ENCODE assay signal across 8 cellular contexts in genomic region chr1:117120774-117121588, GRCh38. TPM values are rescaled to one million over a fixed set of nuclear protein-coding genes. Genes with fewer than 3 reads are reported as not detected.
DNase-seq lines count a peak whose midpoint lies in the region; ATAC-seq lines count a peak whose summit lies in the region.

No MANE protein-coding gene starts in this region.

- no peaks in the 10 kb centered on the region for H3K36me3 Mint-ChIP-seq in activated T-cell treated with anti-CD3 and anti-CD28 coated beads, Interleukin-2, amount 50 U/mL, for 4 hours (ENCODE audit: insufficient read depth)

- in situ Hi-C loops in G401 (cut with HindIII; ENCODE audit: low sequenced_read_pairs) = no loop called here

- intact Hi-C loops in left cardiac atrium (cut with DNase I) = loop anchor here in 1 of 2 donors (5.0 to 10.0 kb wide), 3 partner anchors 114 to 246 kb away; partner anchors contain the start of gene MAN1A2

- peak; percentile 14 for ATAC-seq in HG03432 (IDR thresholded peaks at IDR 0.05; ENCODE audit: unreplicated experiment)
- no peak for ATAC-seq in activated T-cell treated with anti-CD3 and anti-CD28 coated beads, Interleukin-2, amount 50 U/mL, for 4 hours
- peak; percentile 33 to 60 for ATAC-seq in left cardiac atrium
- ATAC-seq in GM21825 (IDR thresholded peaks at IDR 0.05; ENCODE audit: unreplicated experiment) = no peak

- H3K4me3 Mint-ChIP-seq in activated T-cell treated with anti-CD3 and anti-CD28 coated beads, Interleukin-2, amount 50 U/mL, for 4 hours = peak overlapping the region; percentile 81

- DNase-seq in G401 (ENCODE audit: low spot score) (peak; percentile 8), left cardiac atrium (no peak), retina (peak; percentile 66), NOMO-1 treated with DMSO at 0.1 percent for 48 hours (lab: John Stamatoyannopoulos, UW; ENCODE audit: unreplicated experiment) (no peak)
- no peak for DNase-seq in activated T-cell treated with anti-CD3 and anti-CD28 coated beads, Interleukin-2, amount 50 U/mL, for 4 hours
- no peak for DNase-seq in stimulated activated CD4-positive, alpha-beta T cell treated with anti-CD3 and anti-CD28 coated beads, Interleukin-12 subunit alpha, Interleukin-12 subunit beta, amount 100 ng/mL, for 4 hours

- peaks cover 10% of the 10 kb centered on the region for H3K4me1 Mint-ChIP-seq in activated T-cell treated with anti-CD3 and anti-CD28 coated beads, Interleukin-2, amount 50 U/mL, for 4 hours (ENCODE audit: low read depth)

- H3K9me3 Mint-ChIP-seq in activated T-cell treated with anti-CD3 and anti-CD28 coated beads, Interleukin-2, amount 50 U/mL, for 4 hours = no peaks in the 10 kb centered on the region

- peaks cover 2% of the 10 kb centered on the region for H3K27me3 Mint-ChIP-seq in activated T-cell treated with anti-CD3 and anti-CD28 coated beads, Interleukin-2, amount 50 U/mL, for 4 hours (ENCODE audit: low read depth)

RNA-seq across cellular contexts. Expression of gene TRIM45, which starts 0.6 kb away (rescaled TPM):
- total RNA-seq in G401 (2014; rRNA removed; shearing (Covaris generic)) = 5.2 and 6.0 TPM in 2 replicates
- total RNA-seq in activated T-cell treated with anti-CD3 and anti-CD28 coated beads, Interleukin-2, amount 50 U/mL, for 4 hours = under 1 TPM; 0.15 to 0.33 (median 0.21) TPM
- 10 to 100 TPM in 1 of 2 donors, 1 to 10 TPM in 1; 8.2 to 14.3 TPM for total RNA-seq in left cardiac atrium

Comparison
In these comparisons a context has a peak if more than half of its experiments do, and no peak if none do; other contexts are left out.
1. DNase-seq: peak in G401 (single experiment) and retina (single experiment); none in activated T-cell treated with anti-CD3 and anti-CD28 coated beads, Interleukin-2, amount 50 U/mL, for 4 hours (single experiment), left cardiac atrium (single experiment), stimulated activated CD4-positive, alpha-beta T cell treated with anti-CD3 and anti-CD28 coated beads, Interleukin-12 subunit alpha, Interleukin-12 subunit beta, amount 100 ng/mL, for 4 hours (single experiment) and NOMO-1 treated with DMSO at 0.1 percent for 48 hours (single experiment).
2. ATAC-seq: peak in HG03432 (single experiment) and left cardiac atrium (2 of 2); none in activated T-cell treated with anti-CD3 and anti-CD28 coated beads, Interleukin-2, amount 50 U/mL, for 4 hours (0 of 2) and GM21825 (single experiment).